Comparison of ENCODE assay signal across 8 cellular contexts in genomic region chr4:84258905-84259830, GRCh38.
DNase-seq lines count a peak whose midpoint lies in the region; ATAC-seq and TF ChIP-seq lines count a peak whose summit lies in the region.

No MANE protein-coding gene starts in this region.

- no peak overlapping the region for H3K27ac ChIP-seq in lower lobe of right lung
- H3K27ac ChIP-seq in CD8-positive, alpha-beta T cell (ENCODE audit: low read depth, low read length) = no peak overlapping the region

- ATAC-seq in GM21526 (IDR thresholded peaks at IDR 0.05; ENCODE audit: low FRiP score, unreplicated experiment) = peak; percentile 59
- ATAC-seq in WTC11 = peak; percentile 94
- peak; percentile 37 to 66 for ATAC-seq in lower lobe of right lung
- no peak for ATAC-seq in activated T-cell treated with anti-CD3 and anti-CD28 coated beads, Interleukin-2, amount 50 U/mL, for 4 hours
- no peak for ATAC-seq in CD8-positive, alpha-beta T cell

- H3K4me1 ChIP-seq in lower lobe of right lung = no peaks in the 10 kb centered on the region
- no peaks in the 10 kb centered on the region for H3K4me1 ChIP-seq in CD8-positive, alpha-beta T cell (ENCODE audit: insufficient read depth, low read length)

- TF ChIP-seq CTCF in GM12801 (IDR thresholded peaks at IDR 0.05; ENCODE audit: extremely low read depth, insufficient read length) = peak; percentile 40
- peak; percentile 60 for TF ChIP-seq CTCF in WTC11 (IDR thresholded peaks at IDR 0.05)
- TF ChIP-seq CTCF in lower lobe of right lung (IDR thresholded peaks at IDR 0.05) = peak; percentile 49
- TF ChIP-seq CTCF in CD8-positive, alpha-beta T cell (IDR thresholded peaks at IDR 0.05) = no peak

- H3K36me3 Mint-ChIP-seq in WTC11 (peaks cover 10% of the 10 kb centered on the region; the same call in 1 of the 2 replicates), immature natural killer cell (no peaks in the 10 kb centered on the region)
- H3K36me3 Mint-ChIP-seq in activated T-cell treated with anti-CD3 and anti-CD28 coated beads, Interleukin-2, amount 50 U/mL, for 4 hours (ENCODE audit: insufficient read depth) = no peaks in the 10 kb centered on the region
- no peaks in the 10 kb centered on the region for H3K36me3 Mint-ChIP-seq in CD8-positive, alpha-beta T cell

- CTCF ChIA-PET in WTC11 (lab: Charles Lee) = interaction anchor here (1.0 to 1.6 kb wide), 6 partner anchors 10 to 614 kb away, joined by 3 to 5 read pairs (median 4); no protein-coding TSS in a partner anchor
- CTCF ChIA-PET in CD8-positive, alpha-beta T cell (lab: Charles Lee) = no interaction called here

- peaks cover 4% of the 10 kb centered on the region for H3K9me3 ChIP-seq in lower lobe of right lung
- no peaks in the 10 kb centered on the region for H3K9me3 ChIP-seq in CD8-positive, alpha-beta T cell (ENCODE audit: low read length)

- H3K36me3 ChIP-seq in lower lobe of right lung = no peaks in the 10 kb centered on the region
- no peaks in the 10 kb centered on the region for H3K36me3 ChIP-seq in CD8-positive, alpha-beta T cell (ENCODE audit: insufficient read depth, low read length)

- H3K27ac Mint-ChIP-seq in WTC11 (no peak overlapping the region), immature natural killer cell (no peak overlapping the region)
- H3K27ac Mint-ChIP-seq in CD8-positive, alpha-beta T cell = no peak overlapping the region

- H3K27me3 Mint-ChIP-seq in WTC11 (ENCODE audit: low read depth) = no peaks in the 10 kb centered on the region
- H3K27me3 Mint-ChIP-seq in activated T-cell treated with anti-CD3 and anti-CD28 coated beads, Interleukin-2, amount 50 U/mL, for 4 hours (ENCODE audit: low read depth) = no peaks in the 10 kb centered on the region
- H3K27me3 Mint-ChIP-seq in CD8-positive, alpha-beta T cell (ENCODE audit: low read depth) = no peaks in the 10 kb centered on the region
- peaks cover 0 to 4% (median 0%) of the 10 kb centered on the region in 3 donors for H3K27me3 Mint-ChIP-seq in immature natural killer cell (ENCODE audit: low read depth in 3 of 3)

- no peak overlapping the region for H3K4me3 ChIP-seq in lower lobe of right lung
- no peak overlapping the region for H3K4me3 ChIP-seq in CD8-positive, alpha-beta T cell (ENCODE audit: low read depth, low read length)

- no peaks in the 10 kb centered on the region for H3K27me3 ChIP-seq in lower lobe of right lung (ENCODE audit: low read depth)
- H3K27me3 ChIP-seq in CD8-positive, alpha-beta T cell (ENCODE audit: insufficient read depth, low read length) = no peaks in the 10 kb centered on the region

- no peak overlapping the region for H3K4me3 Mint-ChIP-seq in WTC11
- no peak overlapping the region for H3K4me3 Mint-ChIP-seq in activated T-cell treated with anti-CD3 and anti-CD28 coated beads, Interleukin-2, amount 50 U/mL, for 4 hours
- H3K4me3 Mint-ChIP-seq in CD8-positive, alpha-beta T cell = no peak overlapping the region
- no peak overlapping the region for H3K4me3 Mint-ChIP-seq in immature natural killer cell

- DNase-seq in HK-2 (ENCODE audit: unreplicated experiment) (peak; percentile 17), WTC11 (ENCODE audit: low spot score) (no peak), lower lobe of right lung (no peak), immature natural killer cell (no peak)
- no peak for DNase-seq in activated T-cell treated with anti-CD3 and anti-CD28 coated beads, Interleukin-2, amount 50 U/mL, for 4 hours
- DNase-seq in CD8-positive, alpha-beta T cell = no peak

- H3K4me1 Mint-ChIP-seq in WTC11 = peaks cover 9% of the 10 kb centered on the region
- no peaks in the 10 kb centered on the region for H3K4me1 Mint-ChIP-seq in activated T-cell treated with anti-CD3 and anti-CD28 coated beads, Interleukin-2, amount 50 U/mL, for 4 hours (ENCODE audit: low read depth)
- no peaks in the 10 kb centered on the region for H3K4me1 Mint-ChIP-seq in CD8-positive, alpha-beta T cell (ENCODE audit: low read depth)
- H3K4me1 Mint-ChIP-seq in immature natural killer cell = no peaks in the 10 kb centered on the region

- H3K9me3 Mint-ChIP-seq in WTC11 (peaks cover 19% of the 10 kb centered on the region; the same call in 1 of the 2 replicates), immature natural killer cell (peaks cover 11 to 44% (median 19%) of the 10 kb centered on the region in 6 donors)
- peaks cover 30% of the 10 kb centered on the region for H3K9me3 Mint-ChIP-seq in activated T-cell treated with anti-CD3 and anti-CD28 coated beads, Interleukin-2, amount 50 U/mL, for 4 hours
- peaks cover 28% of the 10 kb centered on the region for H3K9me3 Mint-ChIP-seq in CD8-positive, alpha-beta T cell

- POLR2A ChIA-PET in WTC11 (lab: Charles Lee) = no interaction called here
- POLR2A ChIA-PET in CD8-positive, alpha-beta T cell (lab: Charles Lee) = no interaction called here

- intact Hi-C loops in lower lobe of right lung (cut with DNase I) = no loop called here
- intact Hi-C loops in CD8-positive, alpha-beta T cell (cut with DNase I, micrococcal nuclease) = no loop called here

TF ChIP-seq in WTC11, 78 proteins besides CTCF, POLR2A, EP300 and RAD21:
- TF ChIP-seq TEAD1 (CRISPR knock-in tag; IDR thresholded peaks at IDR 0.05) (0 out of 2 replicates have a peak, but pooled peaks have one; percentile 27), HMGA2 (CRISPR knock-in tag; IDR thresholded peaks at IDR 0.05) (peak; percentile 34; the same call in 1 of the 2 replicates), FOXJ3 (CRISPR knock-in tag; IDR thresholded peaks at IDR 0.05; ENCODE audit: borderline replicate concordance) (no peak), STAT6 (CRISPR knock-in tag; conservative IDR thresholded peaks at IDR 0.05; ENCODE audit: low read depth) (no peak), RELA (CRISPR knock-in tag; IDR thresholded peaks at IDR 0.05; ENCODE audit: borderline replicate concordance) (no peak), RORB (CRISPR knock-in tag; IDR thresholded peaks at IDR 0.05) (no peak), PREB (CRISPR knock-in tag; IDR thresholded peaks at IDR 0.05; ENCODE audit: borderline replicate concordance) (no peak), CREB1 (CRISPR knock-in tag; IDR thresholded peaks at IDR 0.05) (no peak)

Comparison
In these comparisons a context has a peak if more than half of its experiments do, and no peak if none do; other contexts are left out.
1. ATAC-seq: peak in GM21526 (single experiment), WTC11 (single experiment) and lower lobe of right lung (2 of 2); none in activated T-cell treated with anti-CD3 and anti-CD28 coated beads, Interleukin-2, amount 50 U/mL, for 4 hours (0 of 2) and CD8-positive, alpha-beta T cell (single experiment).